Comparison of ENCODE assay signal across 29 cellular contexts in the genomic region with DNA sequence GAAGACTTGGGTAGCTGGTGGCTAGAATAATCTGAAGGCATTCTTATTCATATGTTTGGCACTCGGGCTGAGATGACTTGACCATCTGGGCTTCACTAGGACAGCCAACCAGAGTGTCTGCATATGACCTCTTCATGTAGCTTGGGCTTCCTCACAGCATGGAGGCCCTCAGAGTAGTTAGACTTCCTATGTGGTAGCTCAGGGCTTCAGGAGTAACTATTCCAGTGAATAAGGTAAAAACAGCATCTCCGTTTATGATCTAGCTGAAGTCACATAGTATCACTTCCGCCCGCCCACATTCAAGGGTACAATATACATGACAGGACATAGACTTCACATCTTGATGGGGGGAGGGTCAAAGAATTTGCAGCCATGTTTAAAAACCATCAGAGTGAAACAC. TPM values are rescaled to one million over a fixed set of nuclear protein-coding genes. Genes with fewer than 3 reads are reported as not detected.
A peak's percentile ranks its signal among the peaks of the same experiment; 100 is the strongest.
DNase-seq lines count a peak whose midpoint lies in the region; ATAC-seq, FAIRE-seq and TF ChIP-seq lines count a peak whose summit lies in the region.
"Had no signal": no experiment of that assay in that cellular context is flagged by ENCODE, and none has a peak within 500 bp of the region (broad histone marks: within the 10 kb centered on the region; RNA-seq: fewer than 3 reads in every experiment).

No MANE protein-coding gene starts in this region.

- no peak overlapping the region for H3K4me3 ChIP-seq in breast epithelium
- H3K4me3 ChIP-seq in HCT116 (replicated peaks in 1 of 2; ENCODE audit: low read depth in 1 of 2, low read length in 2 of 2), result no peak overlapping the region
- no peak overlapping the region for H3K4me3 ChIP-seq in Karpas-422 (ENCODE audit: low read length)
- no peak overlapping the region for H3K4me3 ChIP-seq in OCI-LY7 (ENCODE audit: low read depth, low read length, poor library complexity, severe bottlenecking)
- H3K4me3 ChIP-seq in kidney (ENCODE audit: low read length in 2 of 2), result no peak overlapping the region
- H3K4me3 ChIP-seq: BLaER1, GM12878 had no signal

- no peak for TF ChIP-seq CTCF in breast epithelium (IDR thresholded peaks at IDR 0.05)
- TF ChIP-seq CTCF in MCF 10A (IDR thresholded peaks at IDR 0.05; ENCODE audit: unreplicated experiment), result no peak
- no peak for TF ChIP-seq CTCF in HCT116 (IDR thresholded peaks at IDR 0.05 in 2 of 3, conservative IDR thresholded peaks at IDR 0.05 in 1 of 3; ENCODE audit: borderline replicate concordance in 1 of 3, insufficient read depth in 1 of 3, low read depth in 2 of 3, low read length in 2 of 3)
- TF ChIP-seq CTCF in OCI-LY7 (conservative IDR thresholded peaks at IDR 0.05; ENCODE audit: low read length), result no peak
- no peak for TF ChIP-seq CTCF in kidney (IDR thresholded peaks at IDR 0.05; ENCODE audit: borderline replicate concordance, extremely low read depth, insufficient read depth)

- no peaks in the 10 kb centered on the region for H3K4me1 ChIP-seq in breast epithelium
- H3K4me1 ChIP-seq in HCT116 (ENCODE audit: control insufficient read depth in 1 of 2, insufficient read depth in 2 of 2, low read length in 2 of 2), result peaks cover 2 to 5% of the 10 kb centered on the region in 2 experiments; a peak in 1 of 4 replicates
- no peaks in the 10 kb centered on the region; the same call in 1 of the 2 replicates for H3K4me1 ChIP-seq in Karpas-422 (ENCODE audit: low read length)
- no peaks in the 10 kb centered on the region for H3K4me1 ChIP-seq in OCI-LY7 (ENCODE audit: insufficient read depth, low read length, poor library complexity, severe bottlenecking)
- no peaks in the 10 kb centered on the region for H3K4me1 ChIP-seq in kidney (ENCODE audit: control insufficient read depth in 1 of 2, insufficient read depth in 1 of 2, low read depth in 1 of 2, low read length in 2 of 2)
- H3K4me1 ChIP-seq: BE2C had no signal

- intact Hi-C loops in breast epithelium (cut with DNase I; ENCODE audit: low total_unique reads) (no loop called here), MCF 10A (cut with micrococcal nuclease) (no loop called here), HCT116 (cut with micrococcal nuclease) (no loop called here), OCI-LY7 (cut with micrococcal nuclease; ENCODE audit: unreplicated experiment) (no loop called here), kidney (cut with DNase I) (no loop called here)

- BruUV-seq in MCF 10A (replicated peaks; lab: Mats Ljungman, UMichigan), result no TSS peak
- BruUV-seq in HCT116 (replicated peaks; lab: Mats Ljungman, UMichigan), result no TSS peak
- BruUV-seq in OCI-LY7 (replicated peaks; lab: Mats Ljungman, UMichigan), result no TSS peak

- H3K79me2 ChIP-seq in HCT116 (ENCODE audit: insufficient read depth, low read length) (no peaks in the 10 kb centered on the region), Karpas-422 (ENCODE audit: low read length) (no peaks in the 10 kb centered on the region), OCI-LY7 (ENCODE audit: insufficient read depth, low read depth, low read length) (no peaks in the 10 kb centered on the region)

- FAIRE-seq in kidney (lab: Jason Lieb, UNC), result no peak
- FAIRE-seq: A204.1, GM12878, GM12892, GM18507, GM19239 had no signal

- no peak overlapping the region for H2AFZ ChIP-seq in HCT116 (ENCODE audit: low read depth, low read length, poor library complexity, severe bottlenecking)
- no peak overlapping the region for H2AFZ ChIP-seq in Karpas-422 (ENCODE audit: low read length)
- H2AFZ ChIP-seq in OCI-LY7 (ENCODE audit: low read length), result 0 out of 2 replicates have a peak overlapping the region, but pooled peaks have one; percentile 10

- H3K4me2 ChIP-seq in HCT116 (ENCODE audit: low read length) (no peak overlapping the region), Karpas-422 (ENCODE audit: low read depth, low read length, poor library complexity, severe bottlenecking) (no peak overlapping the region), OCI-LY7 (ENCODE audit: low read length) (no peak overlapping the region)
- H3K4me2 ChIP-seq: BLaER1 had no signal

- H3K9me2 ChIP-seq in HCT116 (ENCODE audit: insufficient read depth) (no peaks in the 10 kb centered on the region), Karpas-422 (replicated peaks; ENCODE audit: insufficient read depth, low read length) (no peaks in the 10 kb centered on the region; the same call in 1 of the 2 replicates), OCI-LY7 (ENCODE audit: insufficient read depth, low read length) (no peaks in the 10 kb centered on the region)

- no peaks in the 10 kb centered on the region for H3K9me3 Mint-ChIP-seq in MCF 10A (ENCODE audit: unreplicated experiment)

- H3K27me3 Mint-ChIP-seq in MCF 10A (ENCODE audit: insufficient read depth, unreplicated experiment), result no peaks in the 10 kb centered on the region

- ATAC-seq in HCT116 (no peak), GM19455 (IDR thresholded peaks at IDR 0.05; ENCODE audit: unreplicated experiment) (no peak)
- ATAC-seq: GM12878 had no signal

- no peak for TF ChIP-seq RAD21 in HCT116 (IDR thresholded peaks at IDR 0.05; ENCODE audit: low read depth)

- H3K36me3 Mint-ChIP-seq in MCF 10A (ENCODE audit: insufficient read depth, unreplicated experiment), result no peaks in the 10 kb centered on the region
- H3K36me3 Mint-ChIP-seq: CD14-positive monocyte; CD4-positive, CD25-positive, alpha-beta regulatory T cell had no signal

- H3K27ac ChIP-seq in breast epithelium (peak overlapping the region; percentile 54 to 56), HCT116 (ENCODE audit: low read depth, low read length) (no peak overlapping the region), Karpas-422 (ENCODE audit: low read length) (no peak overlapping the region), OCI-LY7 (ENCODE audit: low read depth, low read length, poor library complexity, severe bottlenecking) (no peak overlapping the region), kidney (ENCODE audit: low read depth in 2 of 2, low read length in 2 of 2) (no peak overlapping the region)
- H3K27ac ChIP-seq: BLaER1 had no signal

- no peak for DNase-seq in breast epithelium (ENCODE audit: low spot score in 2 of 2)
- no peak for DNase-seq in MCF 10A (ENCODE audit: unreplicated experiment)
- DNase-seq in HCT116 (ENCODE audit: low read depth, low spot score), result no peak
- DNase-seq in Karpas-422, result peak; percentile 52
- DNase-seq in OCI-LY7 (ENCODE audit: low spot score), result peak; percentile 7
- DNase-seq in kidney, result no peak
- no peak for DNase-seq in ecto neural progenitor cell (ENCODE audit: low spot score)
- DNase-seq: 8988T; ACHN; BE2C; C1 segment of cervical spinal cord; CD4-positive, alpha-beta memory T cell; CD4-positive, CD25-positive, alpha-beta regulatory T cell; CD8-positive, alpha-beta memory T cell; COR-L47; DMS 273 treated with DMSO at 0.1 percent for 48 hours; DMS153; DMS53; DMS79; DND-41; GDM1 had no signal

- CTCF ChIA-PET in MCF 10A (lab: Yijun Ruan, JAX), result no interaction called here
- CTCF ChIA-PET in HCT116 (lab: Charles Lee), result interaction anchor here (0.6 kb wide), 1 partner anchor 14 kb away, joined by 3 read pairs; no protein-coding TSS in a partner anchor
- CTCF ChIA-PET in OCI-LY7 (lab: Charles Lee; ENCODE audit: unreplicated experiment), result no interaction called here

- no peak overlapping the region for H3K9ac ChIP-seq in HCT116 (ENCODE audit: low read length)
- no peak overlapping the region for H3K9ac ChIP-seq in Karpas-422 (ENCODE audit: low read length)
- no peak overlapping the region for H3K9ac ChIP-seq in kidney (ENCODE audit: low read length in 2 of 2)
- H3K9ac ChIP-seq: BLaER1 had no signal

- peaks cover 0 to 6% of the 10 kb centered on the region in 2 donors for H3K9me3 ChIP-seq in breast epithelium
- peaks cover 0 to 7% of the 10 kb centered on the region in 2 experiments; a peak in 1 of 4 replicates for H3K9me3 ChIP-seq in HCT116 (ENCODE audit: control insufficient read depth in 1 of 2, insufficient read depth in 1 of 2, low read depth in 1 of 2, low read length in 2 of 2)
- H3K9me3 ChIP-seq in Karpas-422 (ENCODE audit: low read length), result no peaks in the 10 kb centered on the region
- H3K9me3 ChIP-seq in OCI-LY7 (ENCODE audit: low read length), result no peaks in the 10 kb centered on the region
- peaks cover 0 to 6% of the 10 kb centered on the region in 2 donors for H3K9me3 ChIP-seq in kidney (ENCODE audit: control insufficient read depth in 1 of 2, low read length in 2 of 2)
- H3K9me3 ChIP-seq: BE2C had no signal

- H3K36me3 ChIP-seq in breast epithelium, result no peaks in the 10 kb centered on the region
- no peaks in the 10 kb centered on the region for H3K36me3 ChIP-seq in HCT116 (ENCODE audit: control insufficient read depth in 1 of 2, insufficient read depth in 2 of 2, low read length in 2 of 2)
- H3K36me3 ChIP-seq in Karpas-422 (ENCODE audit: insufficient read depth, low read length), result no peaks in the 10 kb centered on the region
- H3K36me3 ChIP-seq in OCI-LY7 (ENCODE audit: insufficient read depth, low read length), result no peaks in the 10 kb centered on the region
- no peaks in the 10 kb centered on the region for H3K36me3 ChIP-seq in kidney (ENCODE audit: control insufficient read depth in 1 of 2, insufficient read depth in 2 of 2, low read length in 2 of 2)
- H3K36me3 ChIP-seq: BE2C, BLaER1 had no signal

- no peak overlapping the region for H3K4me3 Mint-ChIP-seq in MCF 10A (ENCODE audit: unreplicated experiment)
- H3K4me3 Mint-ChIP-seq: CD14-positive monocyte; CD4-positive, alpha-beta memory T cell; CD4-positive, CD25-positive, alpha-beta regulatory T cell; CD8-positive, alpha-beta memory T cell had no signal

- POLR2A ChIA-PET in MCF 10A (lab: Yijun Ruan, JAX) (no interaction called here), HCT116 (lab: Charles Lee) (no interaction called here), OCI-LY7 (lab: Charles Lee) (interaction anchor here (0.6 kb wide), 1 partner anchor 1085 kb away, joined by 3 read pairs; no protein-coding TSS in a partner anchor)

- RAD21 ChIA-PET in HCT116 (lab: Charles Lee; ENCODE audit: low non-redundant PET in 1 of 2, low total read pairs in 2 of 2, uncharacterized antibody in 2 of 2, unreplicated experiment in 2 of 2), result no interaction called here

- no peaks in the 10 kb centered on the region for H3K27me3 ChIP-seq in breast epithelium
- no peaks in the 10 kb centered on the region for H3K27me3 ChIP-seq in HCT116 (ENCODE audit: insufficient read depth, low read length)
- no peaks in the 10 kb centered on the region for H3K27me3 ChIP-seq in Karpas-422 (ENCODE audit: low read length)
- H3K27me3 ChIP-seq: BE2C, BLaER1 had no signal

- no peaks in the 10 kb centered on the region for H3K4me1 Mint-ChIP-seq in MCF 10A (ENCODE audit: insufficient read depth, unreplicated experiment)
- H3K4me1 Mint-ChIP-seq: CD14-positive monocyte; CD8-positive, alpha-beta memory T cell had no signal

- TF ChIP-seq POLR2A in breast epithelium (IDR thresholded peaks at IDR 0.05) (no peak), HCT116 (IDR thresholded peaks at IDR 0.05; ENCODE audit: borderline replicate concordance, extremely low read depth, insufficient read depth, insufficient read length) (no peak)

- H4K20me1 ChIP-seq in HCT116 (ENCODE audit: insufficient read depth) (no peaks in the 10 kb centered on the region), Karpas-422 (ENCODE audit: insufficient read depth, low read depth, low read length) (no peaks in the 10 kb centered on the region), OCI-LY7 (ENCODE audit: insufficient read depth, low read length) (no peaks in the 10 kb centered on the region)
- H4K20me1 ChIP-seq: BLaER1 had no signal

- H3K27ac Mint-ChIP-seq in MCF 10A (ENCODE audit: low read depth, unreplicated experiment), result no peak overlapping the region
- H3K27ac Mint-ChIP-seq: CD14-positive monocyte; CD4-positive, CD25-positive, alpha-beta regulatory T cell; CD8-positive, alpha-beta memory T cell had no signal

RNA-seq across cellular contexts. Expression of a gene that starts 18.9 kb away (rescaled TPM):
- total RNA-seq in breast epithelium, result 10 to 100 TPM in 2 of 3 donors, 1 to 10 TPM in 1; 4.2 to 24.7 (median 19.3) TPM
- 3.2 and 3.8 TPM in 2 replicates for total RNA-seq in MCF 10A (2022)
- 19.4 TPM for total RNA-seq in HCT116 (2021; ENCODE audit: unreplicated experiment)
- 14.5 and 17.1 TPM in 2 replicates for polyA plus RNA-seq in HCT116 (2012)
- 0.14 and 0.19 TPM in 2 replicates for total RNA-seq in Karpas-422 (2014; rRNA removed; shearing (Covaris generic); ENCODE audit: low replicate concordance)
- 0.31 and 1.5 TPM in 2 replicates for total RNA-seq in OCI-LY7 (2014; rRNA removed; shearing (Covaris generic))
- 2.7 and 3.0 TPM in 2 replicates for total RNA-seq in OCI-LY7 (2022)
- total RNA-seq in kidney, result 5.4 TPM
- 9.6 TPM for polyA plus RNA-seq in kidney (ENCODE audit: insufficient read depth, low read depth, low replicate concordance)

Comparison
In these comparisons a context has a peak if more than half of its experiments do, and no peak if none do; other contexts are left out.
1. DNase-seq: peak in Karpas-422 (single experiment) and OCI-LY7 (single experiment); none in breast epithelium (0 of 2), MCF 10A (single experiment), HCT116 (single experiment), kidney (single experiment) and ecto neural progenitor cell (single experiment).
2. H3K27ac ChIP-seq: peak in breast epithelium (2 of 2); none in HCT116 (single experiment), Karpas-422 (single experiment), OCI-LY7 (single experiment) and kidney (0 of 2).